ENCODE assay signal across 8 cellular contexts in the genomic region with DNA sequence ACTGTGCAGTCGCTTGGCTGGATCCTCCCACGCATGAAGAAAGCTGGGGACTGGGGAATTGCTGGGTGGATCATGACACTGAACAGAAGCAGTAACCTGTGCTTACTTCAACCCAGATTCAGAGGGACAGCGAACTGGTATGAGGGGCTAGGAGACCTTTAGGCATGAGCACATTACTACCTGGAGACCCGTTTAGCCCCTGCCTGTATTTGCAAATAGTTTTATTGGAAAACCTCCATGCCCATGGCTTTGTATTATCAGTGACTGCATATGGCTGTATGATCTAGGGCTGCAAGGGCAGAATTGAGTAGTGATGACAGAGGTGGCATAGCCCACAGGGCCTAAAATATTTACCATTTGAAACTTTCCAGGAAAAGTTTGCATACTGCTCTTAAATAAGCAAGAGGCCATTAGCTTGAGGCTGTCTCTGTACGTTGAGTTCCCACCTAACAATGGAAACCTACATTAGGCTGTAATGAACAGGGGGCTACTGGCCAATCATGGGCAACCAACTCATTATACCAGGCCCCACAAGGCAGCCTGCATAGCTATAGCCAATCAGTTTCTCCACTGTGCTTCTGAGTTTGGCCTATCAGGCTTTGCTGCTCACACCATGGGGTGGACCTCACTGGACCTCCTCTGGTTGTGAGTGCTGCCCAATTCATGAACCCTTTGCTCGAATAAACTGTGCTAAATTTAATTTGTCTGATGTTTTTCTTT. TPM values are rescaled to one million over a fixed set of nuclear protein-coding genes. Genes with fewer than 3 reads are reported as not detected.
A peak's percentile ranks its signal among the peaks of the same experiment; 100 is the strongest.
DNase-seq lines count a peak whose midpoint lies in the region; ATAC-seq and TF ChIP-seq lines count a peak whose summit lies in the region.

No MANE protein-coding gene starts in this region.

- H2AFZ ChIP-seq in GM23338, result peak overlapping the region; percentile 95; the same call in 1 of the 2 replicates

- peaks cover 43% of the 10 kb centered on the region for H3K27me3 ChIP-seq in GM23338 (ENCODE audit: insufficient read depth)
- no peaks in the 10 kb centered on the region for H3K27me3 ChIP-seq in RWPE2 (ENCODE audit: insufficient read depth, poor library complexity, severe bottlenecking)
- peaks cover 0 to 73% (median 37%) of the 10 kb centered on the region in 7 donors for H3K27me3 ChIP-seq in spleen (replicated peaks in 1 of 7)

- H3K36me3 ChIP-seq in GM23338 (ENCODE audit: insufficient read depth), result 0 out of 2 replicates have a peak, but pooled peaks cover under 1% of the 10 kb centered on the region
- no peaks in the 10 kb centered on the region for H3K36me3 ChIP-seq in RWPE2 (ENCODE audit: low read depth)
- H3K36me3 ChIP-seq in spleen, result no peaks in the 10 kb centered on the region

- H4K20me1 ChIP-seq in GM23338 (replicated peaks; ENCODE audit: insufficient read depth), result no peaks in the 10 kb centered on the region

- H3K36me3 Mint-ChIP-seq in GM23338 (ENCODE audit: low read depth), result peaks cover 15% of the 10 kb centered on the region

- H3K4me2 ChIP-seq in GM23338, result peak overlapping the region; percentile 93

- 37 to 54% (median 44%) methylated on average over 5 to 6 of the region's 6 CpGs for WGBS in spleen, 5 donors

- H3K4me1 ChIP-seq in GM23338 (ENCODE audit: insufficient read depth) (peaks cover 47% of the 10 kb centered on the region), RWPE2 (ENCODE audit: insufficient read depth, poor library complexity, severe bottlenecking) (peaks cover 4% of the 10 kb centered on the region), spleen (peaks cover 7 to 30% (median 16%) of the 10 kb centered on the region in 6 donors)

- H3K4me1 Mint-ChIP-seq in GM23338, result peaks cover 34% of the 10 kb centered on the region

- no peak overlapping the region for H3K27ac ChIP-seq in GM23338 (ENCODE audit: low read depth)
- H3K27ac ChIP-seq in RWPE2 (ENCODE audit: poor library complexity, severe bottlenecking), result no peak overlapping the region
- H3K27ac ChIP-seq in spleen, result peak overlapping the region in 5 of 8 donors; percentile 11 to 68 (median 51)

- H3K9me2 ChIP-seq in GM23338 (ENCODE audit: insufficient read depth), result no peaks in the 10 kb centered on the region

- TF ChIP-seq CTCF in GM23338 (conservative IDR thresholded peaks at IDR 0.05; ENCODE audit: low read depth in 2 of 2) (no peak), RWPE2 (IDR thresholded peaks at IDR 0.05; ENCODE audit: poor library complexity, severe bottlenecking) (no peak), fibroblast of pulmonary artery (IDR thresholded peaks at IDR 0.05; ENCODE audit: low read length, missing control alignments) (no peak), spleen (IDR thresholded peaks at IDR 0.05 in 8 of 11, conservative IDR thresholded peaks at IDR 0.05 in 3 of 11) (no peak)

- intact Hi-C loops in spleen (cut with DNase I; ENCODE audit: low total_unique reads), result no loop called here

- DNase-seq in GM23338 (ENCODE audit: low spot score) (no peak), RWPE2 (ENCODE audit: low spot score) (no peak), fibroblast of pulmonary artery (ENCODE audit: low read depth) (no peak), spleen (no peak), NCI-H1436 treated with DMSO at 0.1 percent for 48 hours (lab: John Stamatoyannopoulos, UW) (no peak), HPDE6-E6E7 (ENCODE audit: extremely low spot score) (no peak), cerebellar cortex (ENCODE audit: low spot score) (no peak), HT-29 (ENCODE audit: low spot score) (no peak)

- H3K79me2 ChIP-seq in GM23338 (replicated peaks; ENCODE audit: insufficient read depth), result no peaks in the 10 kb centered on the region

- peaks cover 27% of the 10 kb centered on the region for H3K27me3 Mint-ChIP-seq in GM23338 (ENCODE audit: insufficient read depth, low read depth, poor library complexity)

- peak overlapping the region; percentile 75 for H3K4me3 Mint-ChIP-seq in GM23338

- peaks cover 19% of the 10 kb centered on the region for H3K9me3 Mint-ChIP-seq in GM23338

- TF ChIP-seq POLR2A in spleen (IDR thresholded peaks at IDR 0.05), result no peak

- peaks cover 5% of the 10 kb centered on the region; the same call in 1 of the 2 replicates for H3F3A ChIP-seq in GM23338 (replicated peaks; ENCODE audit: low read depth)

- ATAC-seq in GM23338 (no peak), RWPE2 (ENCODE audit: low read depth) (no peak)

- H3K9me3 ChIP-seq in RWPE2 (ENCODE audit: severe bottlenecking) (no peaks in the 10 kb centered on the region), spleen (peaks cover 0 to 13% (median 2%) of the 10 kb centered on the region in 8 donors)

- H3K4me3 ChIP-seq in GM23338 (peak overlapping the region; percentile 70), RWPE2 (ENCODE audit: severe bottlenecking) (peak overlapping the region; percentile 91), fibroblast of pulmonary artery (replicated peaks; ENCODE audit: low read depth, low read length) (peak overlapping the region; percentile 46), spleen (peak overlapping the region in 7 of 8 donors; percentile 18 to 73 (median 44))

- no peak overlapping the region for H3K27ac Mint-ChIP-seq in GM23338

TF ChIP-seq in GM23338, 12 proteins besides CTCF, POLR2A, EP300 and RAD21 (continues in another document):
- TF ChIP-seq POLR2AphosphoS5 (IDR thresholded peaks at IDR 0.05; ENCODE audit: low read depth) (no peak), STAT1 (IDR thresholded peaks at IDR 0.05; ENCODE audit: unreplicated experiment) (no peak), NANOG (IDR thresholded peaks at IDR 0.05; ENCODE audit: borderline replicate concordance) (no peak), CREB1 (CRISPR knock-in tag; IDR thresholded peaks at IDR 0.05; ENCODE audit: low read depth) (no peak), ZNF114 (CRISPR knock-in tag; IDR thresholded peaks at IDR 0.05) (no peak)
- TF ChIP-seq, protein P1, sequence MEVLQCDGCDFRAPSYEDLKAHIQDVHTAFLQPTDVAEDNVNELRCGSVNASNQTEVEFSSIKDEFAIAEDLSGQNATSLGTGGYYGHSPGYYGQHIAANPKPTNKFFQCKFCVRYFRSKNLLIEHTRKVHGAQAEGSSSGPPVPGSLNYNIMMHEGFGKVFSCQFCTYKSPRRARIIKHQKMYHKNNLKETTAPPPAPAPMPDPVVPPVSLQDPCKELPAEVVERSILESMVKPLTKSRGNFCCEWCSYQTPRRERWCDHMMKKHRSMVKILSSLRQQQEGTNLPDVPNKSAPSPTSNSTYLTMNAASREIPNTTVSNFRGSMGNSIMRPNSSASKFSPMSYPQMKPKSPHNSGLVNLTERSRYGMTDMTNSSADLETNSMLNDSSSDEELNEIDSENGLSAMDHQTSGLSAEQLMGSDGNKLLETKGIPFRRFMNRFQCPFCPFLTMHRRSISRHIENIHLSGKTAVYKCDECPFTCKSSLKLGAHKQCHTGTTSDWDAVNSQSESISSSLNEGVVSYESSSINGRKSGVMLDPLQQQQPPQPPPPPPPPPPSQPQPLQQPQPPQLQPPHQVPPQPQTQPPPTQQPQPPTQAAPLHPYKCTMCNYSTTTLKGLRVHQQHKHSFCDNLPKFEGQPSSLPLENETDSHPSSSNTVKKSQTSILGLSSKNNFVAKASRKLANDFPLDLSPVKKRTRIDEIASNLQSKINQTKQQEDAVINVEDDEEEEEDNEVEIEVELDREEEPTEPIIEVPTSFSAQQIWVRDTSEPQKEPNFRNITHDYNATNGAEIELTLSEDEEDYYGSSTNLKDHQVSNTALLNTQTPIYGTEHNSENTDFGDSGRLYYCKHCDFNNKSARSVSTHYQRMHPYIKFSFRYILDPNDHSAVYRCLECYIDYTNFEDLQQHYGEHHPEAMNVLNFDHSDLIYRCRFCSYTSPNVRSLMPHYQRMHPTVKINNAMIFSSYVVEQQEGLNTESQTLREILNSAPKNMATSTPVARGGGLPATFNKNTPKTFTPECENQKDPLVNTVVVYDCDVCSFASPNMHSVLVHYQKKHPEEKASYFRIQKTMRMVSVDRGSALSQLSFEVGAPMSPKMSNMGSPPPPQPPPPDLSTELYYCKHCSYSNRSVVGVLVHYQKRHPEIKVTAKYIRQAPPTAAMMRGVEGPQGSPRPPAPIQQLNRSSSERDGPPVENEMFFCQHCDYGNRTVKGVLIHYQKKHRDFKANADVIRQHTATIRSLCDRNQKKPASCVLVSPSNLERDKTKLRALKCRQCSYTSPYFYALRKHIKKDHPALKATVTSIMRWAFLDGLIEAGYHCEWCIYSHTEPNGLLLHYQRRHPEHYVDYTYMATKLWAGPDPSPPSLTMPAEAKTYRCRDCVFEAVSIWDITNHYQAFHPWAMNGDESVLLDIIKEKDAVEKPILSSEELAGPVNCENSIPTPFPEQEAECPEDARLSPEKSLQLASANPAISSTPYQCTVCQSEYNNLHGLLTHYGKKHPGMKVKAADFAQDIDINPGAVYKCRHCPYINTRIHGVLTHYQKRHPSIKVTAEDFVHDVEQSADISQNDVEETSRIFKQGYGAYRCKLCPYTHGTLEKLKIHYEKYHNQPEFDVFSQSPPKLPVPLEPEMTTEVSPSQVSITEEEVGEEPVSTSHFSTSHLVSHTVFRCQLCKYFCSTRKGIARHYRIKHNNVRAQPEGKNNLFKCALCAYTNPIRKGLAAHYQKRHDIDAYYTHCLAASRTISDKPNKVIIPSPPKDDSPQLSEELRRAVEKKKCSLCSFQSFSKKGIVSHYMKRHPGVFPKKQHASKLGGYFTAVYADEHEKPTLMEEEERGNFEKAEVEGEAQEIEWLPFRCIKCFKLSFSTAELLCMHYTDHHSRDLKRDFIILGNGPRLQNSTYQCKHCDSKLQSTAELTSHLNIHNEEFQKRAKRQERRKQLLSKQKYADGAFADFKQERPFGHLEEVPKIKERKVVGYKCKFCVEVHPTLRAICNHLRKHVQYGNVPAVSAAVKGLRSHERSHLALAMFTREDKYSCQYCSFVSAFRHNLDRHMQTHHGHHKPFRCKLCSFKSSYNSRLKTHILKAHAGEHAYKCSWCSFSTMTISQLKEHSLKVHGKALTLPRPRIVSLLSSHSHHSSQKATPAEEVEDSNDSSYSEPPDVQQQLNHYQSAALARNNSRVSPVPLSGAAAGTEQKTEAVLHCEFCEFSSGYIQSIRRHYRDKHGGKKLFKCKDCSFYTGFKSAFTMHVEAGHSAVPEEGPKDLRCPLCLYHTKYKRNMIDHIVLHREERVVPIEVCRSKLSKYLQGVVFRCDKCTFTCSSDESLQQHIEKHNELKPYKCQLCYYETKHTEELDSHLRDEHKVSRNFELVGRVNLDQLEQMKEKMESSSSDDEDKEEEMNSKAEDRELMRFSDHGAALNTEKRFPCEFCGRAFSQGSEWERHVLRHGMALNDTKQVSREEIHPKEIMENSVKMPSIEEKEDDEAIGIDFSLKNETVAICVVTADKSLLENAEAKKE (CRISPR knock-in tag; IDR thresholded peaks at IDR 0.05), result no peak

RNA-seq across cellular contexts. Expression of a gene that starts 0.6 kb away (rescaled TPM):
- 2.3 TPM in 2 replicates for total RNA-seq in GM23338 (2014; rRNA removed; shearing (Covaris generic))
- polyA plus RNA-seq in GM23338 (2016; fragmentation: Nextera tagmentation; extraction: Ambion mirVana) (0.96 and 1.6 TPM in 2 replicates), spleen (under 1 TPM in 1 of 3 donors, not detected in 2; 0.02 TPM)
- 1 to 10 TPM in 4 of 7 donors, under 1 TPM in 2, not detected in 1; 0.66 to 1.2 (median 1.0) TPM for total RNA-seq in spleen
- total RNA-seq in HT-29 (2014; rRNA removed; shearing (Covaris generic)), result not detected in 2 replicates

Comparison
In these comparisons a context has a peak if more than half of its experiments do, and no peak if none do; other contexts are left out.
1. H3K27ac ChIP-seq: peak in spleen (5 of 8); none in GM23338 (single experiment) and RWPE2 (single experiment).
2. Peak in every context shown above with its lines, with median percentiles within 50 percentile points of each other: H3K4me3 ChIP-seq.